19 cellular contexts compared by ENCODE assay signal in genomic region chr4:67682266-67682665, GRCh38. TPM values are rescaled to one million over a fixed set of nuclear protein-coding genes. Genes with fewer than 3 reads are reported as not detected.
DNase-seq lines count a peak whose midpoint lies in the region; FAIRE-seq and TF ChIP-seq lines count a peak whose summit lies in the region.
"Had no signal": no experiment of that assay in that cellular context is flagged by ENCODE, and none has a peak within 500 bp of the region (broad histone marks: within the 10 kb centered on the region; RNA-seq: fewer than 3 reads in every experiment).

No MANE protein-coding gene starts in this region.

- no peak for TF ChIP-seq CTCF in D721Med (IDR thresholded peaks at IDR 0.05; ENCODE audit: insufficient read depth, missing control alignments)

- peak; percentile 78 for FAIRE-seq in D721Med (lab: Jason Lieb, UNC)
- FAIRE-seq in GM12892 (lab: Jason Lieb, UNC): peak; percentile 40
- FAIRE-seq: GM12891, H1 had no signal

- DNase-seq in D721Med (ENCODE audit: insufficient read length, low spot score) (no peak), GM12892 (ENCODE audit: insufficient read length) (no peak), NCI-H446 treated with DMSO at 0.1 percent for 48 hours (lab: John Stamatoyannopoulos, UW) (peak; percentile 40), epithelial cell of prostate (ENCODE audit: low read depth, low spot score) (no peak), NCI-H524 treated with DMSO at 0.1 percent for 48 hours (lab: John Stamatoyannopoulos, UW) (no peak), DMS79 (lab: John Stamatoyannopoulos, UW) (no peak)
- no peak for DNase-seq in activated CD4-positive, CD25-positive, alpha-beta regulatory T cell (lab: John Stamatoyannopoulos, UW)
- no peak for DNase-seq in central memory CD4-positive, alpha-beta T cell
- DNase-seq: C1 segment of cervical spinal cord; Calu3; CD4-positive, alpha-beta memory T cell; COR-L47; DMS153; GF-D8; GM23248; H7; HCEC 1CT had no signal

- TF ChIP-seq POLR2A in GM12892 (IDR thresholded peaks at IDR 0.05; ENCODE audit: low read depth, low read length): no peak

- H3K27ac ChIP-seq in epithelial cell of prostate: peak overlapping the region; percentile 64

RNA-seq across cellular contexts. Expression of gene UBA6, which starts 18.7 kb away (rescaled TPM):
- polyA plus RNA-seq in GM12892 (2012; ENCODE audit: missing spikeins): 34.0 TPM
